In genomic region chr13:105703843-105704242, GRCh38 we compare ENCODE assay signal across 26 cellular contexts.
"Had no signal": no experiment of that assay in that cellular context is flagged by ENCODE, and none has a peak within 500 bp of the region (broad histone marks: within the 10 kb centered on the region; RNA-seq: fewer than 3 reads in every experiment).

No MANE protein-coding gene starts in this region.

- H3K36me3 ChIP-seq: colonic mucosa, esophagus squamous epithelium, gastrocnemius medialis, heart right ventricle, left lung, lower lobe of right lung had no signal

- H3K27me3 ChIP-seq: colonic mucosa, esophagus squamous epithelium, gastrocnemius medialis, heart right ventricle, left lung had no signal

- H3K9me3 ChIP-seq: colonic mucosa, esophagus squamous epithelium, gastrocnemius medialis, left lung, lower lobe of right lung, mucosa of descending colon had no signal

- H3K4me3 ChIP-seq: colonic mucosa, esophagus squamous epithelium, gastrocnemius medialis, heart right ventricle, left lung, lower lobe of right lung, mucosa of descending colon had no signal

- H3K4me1 ChIP-seq: colonic mucosa, esophagus squamous epithelium, gastrocnemius medialis, heart right ventricle, left lung, lower lobe of right lung had no signal

- H3K27ac ChIP-seq: colonic mucosa, epithelial cell of prostate, esophagus squamous epithelium, gastrocnemius medialis, heart right ventricle, left lung, lower lobe of right lung had no signal

- ATAC-seq: effector memory CD8-positive, alpha-beta T cell; esophagus mucosa; gastrocnemius medialis; heart right ventricle; left cardiac atrium; left lung; left ventricle myocardium superior; lower lobe of right lung; mucosa of descending colon had no signal

- DNase-seq: colonic mucosa; cortex of kidney; effector CD8-positive, alpha-beta T cell; effector memory CD8-positive, alpha-beta T cell; endodermal cell; erythroblast; esophagus squamous epithelium; foreskin fibroblast; foreskin melanocyte; gastrocnemius medialis; glutamatergic neuron; head of caudate nucleus; heart right ventricle; hippocampal formation; left cardiac atrium; left lung; left ventricle myocardium superior; lower lobe of right lung; mesenchymal stem cell; mucosa of descending colon; naive B cell had no signal

- FAIRE-seq: endometrium, islet of Langerhans, keratinocyte had no signal
